8 cellular contexts compared by ENCODE assay signal in genomic region chrX:30713061-30713525, GRCh38. TPM values are rescaled to one million over a fixed set of nuclear protein-coding genes. Genes with fewer than 3 reads are reported as not detected.
DNase-seq lines count a peak whose midpoint lies in the region; ATAC-seq and TF ChIP-seq lines count a peak whose summit lies in the region.

No MANE protein-coding gene starts in this region.

- no peak overlapping the region for H3K27ac ChIP-seq in trophoblast cell (ENCODE audit: low read depth, low read length)

- WGBS in trophoblast cell (ENCODE audit: extremely low coverage, insufficient coverage, insufficient read length): no CpG with 5 or more reads among the region's 5 CpGs

- H3K9me3 ChIP-seq in trophoblast cell (ENCODE audit: insufficient read depth, low read depth, low read length): no peaks in the 10 kb centered on the region

- H2BK120ac ChIP-seq in trophoblast cell (ENCODE audit: insufficient read depth, low read length, poor library complexity): no peak overlapping the region

- H3K4ac ChIP-seq in trophoblast cell (ENCODE audit: low read depth, low read length): no peak overlapping the region

- peak; percentile 96 for ATAC-seq in HG03159 (IDR thresholded peaks at IDR 0.05; ENCODE audit: unreplicated experiment)

- TF ChIP-seq CTCF in fibroblast of pulmonary artery (IDR thresholded peaks at IDR 0.05; ENCODE audit: low read length, missing control alignments): peak; percentile 75

- no peak overlapping the region for H2AFZ ChIP-seq in trophoblast cell (ENCODE audit: insufficient read depth, low read length, poor library complexity)

- H3K23ac ChIP-seq in trophoblast cell (ENCODE audit: low read length): no peak overlapping the region

- no peak overlapping the region for H4K91ac ChIP-seq in trophoblast cell (ENCODE audit: low read depth, low read length)

- no peak overlapping the region for H3K9ac ChIP-seq in trophoblast cell (ENCODE audit: low read length)

- H2AK5ac ChIP-seq in trophoblast cell (ENCODE audit: low read length): no peak overlapping the region

- H3K4me1 ChIP-seq in trophoblast cell (ENCODE audit: control insufficient read depth in 1 of 2, insufficient read depth in 2 of 2, low read length in 2 of 2): no peaks in the 10 kb centered on the region

- no peak overlapping the region for H3K14ac ChIP-seq in trophoblast cell (ENCODE audit: low read length)

- no peak overlapping the region for H3K4me2 ChIP-seq in trophoblast cell (ENCODE audit: low read length)

- H2BK12ac ChIP-seq in trophoblast cell (ENCODE audit: low read length): no peak overlapping the region

- no peaks in the 10 kb centered on the region for H3K79me1 ChIP-seq in trophoblast cell (ENCODE audit: low read length)

- H4K12ac ChIP-seq in trophoblast cell (ENCODE audit: low read depth, low read length): no peak overlapping the region

- peak; percentile 30 for DNase-seq in Caki2 (ENCODE audit: low read depth)
- peak; percentile 18 for DNase-seq in GM19240 (ENCODE audit: insufficient read length, low spot score)
- peak; percentile 11 for DNase-seq in NCI-H748 treated with DMSO at 0.1 percent for 48 hours (lab: John Stamatoyannopoulos, UW)
- DNase-seq in activated CD8-positive, alpha-beta memory T cell treated with anti-CD3 and anti-CD28 coated beads, Interleukin-2, amount 50 U/mL, for 48 hours: peak; percentile 51
- DNase-seq in fibroblast of pulmonary artery (ENCODE audit: low read depth): peak; percentile 83
- DNase-seq in trophoblast cell: peak; percentile 34 to 54
- DNase-seq in NK-92 treated with Interleukin-12 subunit alpha and Interleukin-12 subunit beta, amount 100 ng/mL, for 24 hours (lab: John Stamatoyannopoulos, UW): no peak

- in situ Hi-C loops in Caki2 (cut with HindIII; ENCODE audit: low pct_unique_long_range_greater_than_20kb, low sequenced_read_pairs): no loop called here

- no peak overlapping the region for H2BK5ac ChIP-seq in trophoblast cell (ENCODE audit: low read depth, low read length, poor library complexity)

- H3K4me3 ChIP-seq in fibroblast of pulmonary artery (replicated peaks; ENCODE audit: low read depth, low read length) (no peak overlapping the region), trophoblast cell (ENCODE audit: low read depth, low read length) (no peak overlapping the region)

- H3K18ac ChIP-seq in trophoblast cell (ENCODE audit: low read length): no peak overlapping the region

- no peak overlapping the region for H4K8ac ChIP-seq in trophoblast cell (ENCODE audit: low read depth, low read length)

- H3K79me2 ChIP-seq in trophoblast cell (ENCODE audit: control insufficient read depth, insufficient read depth, low read length, poor library complexity): no peaks in the 10 kb centered on the region

- no peaks in the 10 kb centered on the region for H3K36me3 ChIP-seq in trophoblast cell (ENCODE audit: control insufficient read depth in 1 of 2, insufficient read depth in 2 of 2, low read length in 2 of 2)

- no peaks in the 10 kb centered on the region for H3K27me3 ChIP-seq in trophoblast cell (ENCODE audit: insufficient read depth, low read length)

RNA-seq across cellular contexts. Expression of gene GK, which starts 59.9 kb away (rescaled TPM):
- 3.9 and 4.5 TPM in 2 replicates for total RNA-seq in Caki2 (2014; rRNA removed; shearing (Covaris generic); ENCODE audit: low replicate concordance)
- 0.47 and 0.57 TPM in 2 replicates for polyA plus RNA-seq in trophoblast cell (2013)
